In the genomic region with DNA sequence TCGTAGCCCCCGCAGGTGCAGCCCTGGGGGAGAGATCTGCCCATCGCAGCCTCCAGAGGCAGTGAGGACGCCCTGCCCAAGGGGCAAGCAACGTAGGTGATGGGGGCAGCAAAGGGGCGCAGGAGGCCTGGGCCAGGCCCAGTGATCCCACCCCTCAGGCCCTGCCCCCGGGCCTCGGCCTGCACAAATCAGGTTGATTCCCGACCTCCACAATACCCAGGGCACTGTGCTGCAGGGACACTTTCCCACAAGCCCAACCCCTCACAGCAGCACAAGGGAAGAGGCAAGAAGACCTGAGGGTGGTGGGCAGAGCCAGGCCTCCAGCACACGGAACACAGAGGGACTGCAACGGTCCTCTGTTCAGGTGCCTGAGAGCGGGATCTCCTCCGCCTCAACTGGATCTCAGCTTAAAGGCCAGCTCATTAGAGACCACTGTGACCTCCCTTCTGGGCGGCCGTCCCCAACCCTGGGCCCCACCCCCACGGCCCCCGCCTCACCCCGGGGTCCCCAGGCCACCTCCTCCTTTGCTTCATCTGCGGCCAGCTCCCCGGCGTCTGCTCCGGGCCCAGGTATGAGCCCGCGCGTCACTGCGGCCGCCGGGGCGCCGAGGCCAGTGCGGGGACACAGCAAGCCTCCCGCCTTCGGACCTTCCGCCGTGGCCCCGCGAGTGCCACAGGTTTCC, we compare ENCODE assay signal across 1 cellular context.
TF ChIP-seq lines count a peak whose summit lies in the region.

No MANE protein-coding gene starts in this region.

TF ChIP-seq in IMR-90, 13 proteins besides CTCF, POLR2A, EP300 and RAD21:
- TF ChIP-seq CEBPB (IDR thresholded peaks at IDR 0.05; ENCODE audit: low read depth, low read length): no peak
- TF ChIP-seq FOS (IDR thresholded peaks at IDR 0.05; ENCODE audit: low read depth, low read length): no peak
- no peak for TF ChIP-seq USF2 (IDR thresholded peaks at IDR 0.05; ENCODE audit: low read depth, low read length)
- TF ChIP-seq RFX5 (IDR thresholded peaks at IDR 0.05; ENCODE audit: low read depth, low read length): no peak
- no peak for TF ChIP-seq BHLHE40 (IDR thresholded peaks at IDR 0.05; ENCODE audit: low read depth, low read length)
- no peak for TF ChIP-seq ELK1 (IDR thresholded peaks at IDR 0.05; ENCODE audit: borderline replicate concordance, low read depth, low read length)
- TF ChIP-seq NFE2L2 (IDR thresholded peaks at IDR 0.05; ENCODE audit: low read depth, low read length): no peak
- TF ChIP-seq MAZ (IDR thresholded peaks at IDR 0.05; ENCODE audit: borderline replicate concordance, low read depth, low read length): no peak
- no peak for TF ChIP-seq SMC3 (IDR thresholded peaks at IDR 0.05; ENCODE audit: low read depth, low read length)
- TF ChIP-seq MAFK (IDR thresholded peaks at IDR 0.05; ENCODE audit: low read depth, low read length): no peak
- TF ChIP-seq CHD1 (IDR thresholded peaks at IDR 0.05; ENCODE audit: low read depth, low read length): no peak
- no peak for TF ChIP-seq MXI1 (IDR thresholded peaks at IDR 0.05; ENCODE audit: borderline replicate concordance, low read depth, low read length)
- TF ChIP-seq RCOR1 (IDR thresholded peaks at IDR 0.05; ENCODE audit: insufficient replicate concordance, low read length): no peak
